ENCODE assay signal across 8 cellular contexts in genomic region chr11:121236115-121237001, GRCh38. TPM values are rescaled to one million over a fixed set of nuclear protein-coding genes. Genes with fewer than 3 reads are reported as not detected.
DNase-seq lines count a peak whose midpoint lies in the region; ATAC-seq and TF ChIP-seq lines count a peak whose summit lies in the region.

No MANE protein-coding gene starts in this region.

- peaks cover 41% of the 10 kb centered on the region for H3K4me1 ChIP-seq in GM23248 (ENCODE audit: insufficient read depth)
- no peaks in the 10 kb centered on the region for H3K4me1 ChIP-seq in Loucy (ENCODE audit: insufficient read depth, low read length, poor library complexity, severe bottlenecking)
- peaks cover 34% of the 10 kb centered on the region for H3K4me1 ChIP-seq in iPS-15b (ENCODE audit: control insufficient read depth, insufficient read depth, low read length)

- no peaks in the 10 kb centered on the region for H3K9me2 ChIP-seq in GM23248 (ENCODE audit: insufficient read depth)
- no peaks in the 10 kb centered on the region for H3K9me2 ChIP-seq in Loucy (replicated peaks; ENCODE audit: low read depth, low read length)

- no peaks in the 10 kb centered on the region for H3K36me3 ChIP-seq in GM23248 (ENCODE audit: low read depth)
- no peaks in the 10 kb centered on the region for H3K36me3 ChIP-seq in Loucy (ENCODE audit: insufficient read depth, low read length)
- H3K36me3 ChIP-seq in iPS-15b (ENCODE audit: control insufficient read depth, insufficient read depth, low read length) = no peaks in the 10 kb centered on the region

- H3K79me2 ChIP-seq in GM23248 (ENCODE audit: insufficient read depth) = no peaks in the 10 kb centered on the region
- H3K79me2 ChIP-seq in Loucy (ENCODE audit: insufficient read depth, low read length) = no peaks in the 10 kb centered on the region

- H3K9ac ChIP-seq in GM23248 = peak overlapping the region; percentile 21; the same call in 1 of the 2 replicates
- no peak overlapping the region for H3K9ac ChIP-seq in Loucy (ENCODE audit: low read depth, low read length, poor library complexity, severe bottlenecking)
- H3K9ac ChIP-seq in iPS-15b (ENCODE audit: low read depth, low read length) = peak overlapping the region; percentile 17

- ATAC-seq in GM18498 (IDR thresholded peaks at IDR 0.05; ENCODE audit: unreplicated experiment) = peak; percentile 73

- H3K9me3 ChIP-seq in GM23248 (ENCODE audit: low read depth) (no peaks in the 10 kb centered on the region), Loucy (ENCODE audit: insufficient read depth, low read depth, low read length) (no peaks in the 10 kb centered on the region), iPS-15b (ENCODE audit: control insufficient read depth, insufficient read depth, low read length) (no peaks in the 10 kb centered on the region)

- peak; percentile 62 for DNase-seq in GM23248
- no peak for DNase-seq in HPDE6-E6E7 (ENCODE audit: extremely low spot score)
- DNase-seq in caudate nucleus (lab: John Stamatoyannopoulos, UW) = no peak
- DNase-seq in DMS79 treated with DMSO at 0.1 percent for 48 hours (lab: John Stamatoyannopoulos, UW) = no peak
- no peak for DNase-seq in NCI-H1417 treated with DMSO at 0.1 percent for 48 hours (lab: John Stamatoyannopoulos, UW)

- H3K27ac ChIP-seq in GM23248 = peak overlapping the region; percentile 55
- H3K27ac ChIP-seq in caudate nucleus (ENCODE audit: low read depth, low read length) = no peak overlapping the region

- H3K4me3 ChIP-seq in GM23248 (peak overlapping the region; percentile 3; the same call in 1 of the 2 replicates), Loucy (ENCODE audit: low read length, poor library complexity, severe bottlenecking) (no peak overlapping the region), iPS-15b (ENCODE audit: low read depth, low read length) (peak overlapping the region; percentile 11)

- H3K27me3 ChIP-seq in GM23248 (replicated peaks; ENCODE audit: insufficient read depth) (0 out of 2 replicates have a peak, but pooled peaks cover 3% of the 10 kb centered on the region), Loucy (ENCODE audit: insufficient read depth, low read length, poor library complexity, severe bottlenecking) (no peaks in the 10 kb centered on the region), iPS-15b (ENCODE audit: control insufficient read depth, insufficient read depth, low read length) (no peaks in the 10 kb centered on the region)

- in situ Hi-C loops in GM23248 (cut with MboI) = no loop called here

- peak overlapping the region; percentile 20 for H3K4me2 ChIP-seq in GM23248 (ENCODE audit: unreplicated experiment)
- no peak overlapping the region for H3K4me2 ChIP-seq in Loucy (ENCODE audit: low read depth, low read length, poor library complexity, severe bottlenecking)

- peaks cover 5% of the 10 kb centered on the region; the same call in 1 of the 2 replicates for H3F3A ChIP-seq in GM23248 (ENCODE audit: insufficient read depth)
- H3F3A ChIP-seq in Loucy (ENCODE audit: low read depth) = no peaks in the 10 kb centered on the region

- H2AFZ ChIP-seq in GM23248 = no peak overlapping the region
- 0 out of 2 replicates have a peak overlapping the region, but pooled peaks have one; percentile 5 for H2AFZ ChIP-seq in Loucy (ENCODE audit: low read length)

- no peak for TF ChIP-seq CTCF in Loucy (conservative IDR thresholded peaks at IDR 0.05; ENCODE audit: low read length)

- H4K20me1 ChIP-seq in GM23248 (ENCODE audit: insufficient read depth) (no peaks in the 10 kb centered on the region), Loucy (ENCODE audit: insufficient read depth, low read length, poor library complexity, severe bottlenecking) (no peaks in the 10 kb centered on the region)

- 46 to 51% methylated on average over 15 of the region's 15 CpGs for whole genome bisulfite sequencing in GM23248 (ENCODE audit: low coverage in 1 of 2, low lambda C conversion rate in 2 of 2, missing lambda C conversion rate in 2 of 2), 2 experiments

RNA-seq across cellular contexts. Expression of gene SC5D, which starts 56.2 kb away (rescaled TPM):
- total RNA-seq in GM23248 (2014; rRNA removed; shearing (Covaris generic)) = 25.5 and 32.7 TPM in 2 replicates
- 27.7 and 28.4 TPM in 2 replicates for polyA plus RNA-seq in GM23248 (2016; fragmentation: Nextera tagmentation; extraction: Ambion mirVana)
